In genomic region chr6:137871299-137871698, GRCh38 we compare ENCODE assay signal across 10 cellular contexts. TPM values are rescaled to one million over a fixed set of nuclear protein-coding genes. Genes with fewer than 3 reads are reported as not detected.
DNase-seq lines count a peak whose midpoint lies in the region; ATAC-seq and TF ChIP-seq lines count a peak whose summit lies in the region.
"Had no signal": no experiment of that assay in that cellular context is flagged by ENCODE, and none has a peak within 500 bp of the region (broad histone marks: within the 10 kb centered on the region; RNA-seq: fewer than 3 reads in every experiment).

No MANE protein-coding gene starts in this region.

- TF ChIP-seq EP300 in suprapubic skin (IDR thresholded peaks at IDR 0.05) = no peak

- peaks cover 0 to 21% (median 15%) of the 10 kb centered on the region in 4 donors for H3K36me3 ChIP-seq in liver (ENCODE audit: control insufficient read depth in 4 of 4, insufficient read depth in 3 of 4, low read depth in 1 of 4, low read length in 3 of 4)
- peaks cover 21% of the 10 kb centered on the region for H3K36me3 ChIP-seq in suprapubic skin

- H3K36me3 Mint-ChIP-seq in activated CD8-positive, alpha-beta memory T cell treated with anti-CD3 and anti-CD28 coated beads, Interleukin-2, amount 10 ng/mL, durations not matched to agents 7 days and 5 days = peaks cover 73% of the 10 kb centered on the region
- H3K36me3 Mint-ChIP-seq in activated naive CD8-positive, alpha-beta T cell = peaks cover 55% of the 10 kb centered on the region

- H3K27me3 ChIP-seq in liver (ENCODE audit: control insufficient read depth in 4 of 4, insufficient read depth in 4 of 4, low read length in 3 of 4) (no peaks in the 10 kb centered on the region), suprapubic skin (no peaks in the 10 kb centered on the region)

- no peak for ATAC-seq in activated CD8-positive, alpha-beta memory T cell treated with anti-CD3 and anti-CD28 coated beads, Interleukin-2, amount 10 ng/mL, durations not matched to agents 7 days and 5 days
- ATAC-seq: A549 had no signal

- H3K27me3 Mint-ChIP-seq in activated CD8-positive, alpha-beta memory T cell treated with anti-CD3 and anti-CD28 coated beads, Interleukin-2, amount 10 ng/mL, durations not matched to agents 7 days and 5 days = no peaks in the 10 kb centered on the region
- no peaks in the 10 kb centered on the region for H3K27me3 Mint-ChIP-seq in activated naive CD8-positive, alpha-beta T cell

- H3K27ac ChIP-seq in liver (ENCODE audit: low read depth in 1 of 2, low read length in 2 of 2) (peak overlapping the region in 1 of 2 donors; percentile 42), suprapubic skin (peak overlapping the region; percentile 61)

- peaks cover 62% of the 10 kb centered on the region for H3K4me1 Mint-ChIP-seq in activated CD8-positive, alpha-beta memory T cell treated with anti-CD3 and anti-CD28 coated beads, Interleukin-2, amount 10 ng/mL, durations not matched to agents 7 days and 5 days
- peaks cover 33% of the 10 kb centered on the region for H3K4me1 Mint-ChIP-seq in activated naive CD8-positive, alpha-beta T cell (ENCODE audit: low read depth)

- H3K9me3 Mint-ChIP-seq in activated CD8-positive, alpha-beta memory T cell treated with anti-CD3 and anti-CD28 coated beads, Interleukin-2, amount 10 ng/mL, durations not matched to agents 7 days and 5 days (ENCODE audit: low read depth) = no peaks in the 10 kb centered on the region
- no peaks in the 10 kb centered on the region for H3K9me3 Mint-ChIP-seq in activated naive CD8-positive, alpha-beta T cell (ENCODE audit: low read depth)

- WGBS in liver = 89% methylated on average over 10 of the region's 10 CpGs
- 66% methylated on average over 10 of the region's 10 CpGs for WGBS in suprapubic skin

- peak overlapping the region; percentile 79 for H3K4me3 Mint-ChIP-seq in activated CD8-positive, alpha-beta memory T cell treated with anti-CD3 and anti-CD28 coated beads, Interleukin-2, amount 10 ng/mL, durations not matched to agents 7 days and 5 days
- peak overlapping the region; percentile 96 for H3K4me3 Mint-ChIP-seq in activated naive CD8-positive, alpha-beta T cell

- DNase-seq in activated CD8-positive, alpha-beta memory T cell treated with anti-CD3 and anti-CD28 coated beads, Interleukin-2, amount 10 ng/mL, durations not matched to agents 7 days and 5 days = no peak
- DNase-seq in activated CD8-positive, alpha-beta memory T cell treated with anti-CD3 and anti-CD28 coated beads, Interleukin-2, amount 50 U/mL, for 4 hours = no peak
- no peak for DNase-seq in suprapubic skin (ENCODE audit: low spot score in 2 of 2)
- no peak for DNase-seq in ecto neural progenitor cell (ENCODE audit: low spot score)
- no peak for DNase-seq in NCI-H2227 treated with DMSO at 0.1 percent for 48 hours (lab: John Stamatoyannopoulos, UW)
- DNase-seq in head of caudate nucleus = no peak
- DNase-seq: NCI-H69 had no signal

- no peak for TF ChIP-seq POLR2A in suprapubic skin (IDR thresholded peaks at IDR 0.05)

- H3K4me3 ChIP-seq in liver (ENCODE audit: low read depth in 1 of 3, low read length in 3 of 3) (peak overlapping the region in 2 of 3 donors; percentile 9 to 22), suprapubic skin (peak overlapping the region; percentile 97)
- H3K4me3 ChIP-seq: A549 had no signal

- H3K4me1 ChIP-seq in liver (ENCODE audit: control insufficient read depth in 4 of 4, insufficient read depth in 4 of 4, low read length in 3 of 4) = peaks cover 9 to 63% (median 29%) of the 10 kb centered on the region in 4 donors
- peaks cover 69% of the 10 kb centered on the region for H3K4me1 ChIP-seq in suprapubic skin

- no peak for TF ChIP-seq RAD21 in liver (IDR thresholded peaks at IDR 0.05)

- H3K27ac Mint-ChIP-seq in activated CD8-positive, alpha-beta memory T cell treated with anti-CD3 and anti-CD28 coated beads, Interleukin-2, amount 10 ng/mL, durations not matched to agents 7 days and 5 days = peak overlapping the region; percentile 93
- H3K27ac Mint-ChIP-seq in activated naive CD8-positive, alpha-beta T cell = peak overlapping the region; percentile 97

- no peak for TF ChIP-seq CTCF in liver (IDR thresholded peaks at IDR 0.05; ENCODE audit: low read depth, low read length, missing input control)
- no peak for TF ChIP-seq CTCF in suprapubic skin (IDR thresholded peaks at IDR 0.05)

- H3K9me3 ChIP-seq in liver (ENCODE audit: control insufficient read depth in 4 of 4, low read length in 3 of 4) = no peaks in the 10 kb centered on the region
- no peaks in the 10 kb centered on the region for H3K9me3 ChIP-seq in suprapubic skin
- H3K9me3 ChIP-seq: A549 had no signal

- intact Hi-C loops in head of caudate nucleus (cut with DNase I) = no loop called here

- CTCF ChIA-PET in activated CD8-positive, alpha-beta memory T cell treated with anti-CD3 and anti-CD28 coated beads, Interleukin-2, amount 10 ng/mL, durations not matched to agents 7 days and 5 days (lab: Charles Lee) = interaction anchor here (0.7 to 13.4 kb wide), 31 partner anchors 11 to 238 kb away, joined by 3 to 273 read pairs (median 4); no protein-coding TSS in a partner anchor

- H3K9ac ChIP-seq in liver (ENCODE audit: low read depth in 1 of 2, low read length in 2 of 2) = peak overlapping the region in 1 of 2 donors; percentile 44

TF ChIP-seq in liver, 16 proteins besides CTCF, POLR2A, EP300 and RAD21:
- TF ChIP-seq, protein P1, sequence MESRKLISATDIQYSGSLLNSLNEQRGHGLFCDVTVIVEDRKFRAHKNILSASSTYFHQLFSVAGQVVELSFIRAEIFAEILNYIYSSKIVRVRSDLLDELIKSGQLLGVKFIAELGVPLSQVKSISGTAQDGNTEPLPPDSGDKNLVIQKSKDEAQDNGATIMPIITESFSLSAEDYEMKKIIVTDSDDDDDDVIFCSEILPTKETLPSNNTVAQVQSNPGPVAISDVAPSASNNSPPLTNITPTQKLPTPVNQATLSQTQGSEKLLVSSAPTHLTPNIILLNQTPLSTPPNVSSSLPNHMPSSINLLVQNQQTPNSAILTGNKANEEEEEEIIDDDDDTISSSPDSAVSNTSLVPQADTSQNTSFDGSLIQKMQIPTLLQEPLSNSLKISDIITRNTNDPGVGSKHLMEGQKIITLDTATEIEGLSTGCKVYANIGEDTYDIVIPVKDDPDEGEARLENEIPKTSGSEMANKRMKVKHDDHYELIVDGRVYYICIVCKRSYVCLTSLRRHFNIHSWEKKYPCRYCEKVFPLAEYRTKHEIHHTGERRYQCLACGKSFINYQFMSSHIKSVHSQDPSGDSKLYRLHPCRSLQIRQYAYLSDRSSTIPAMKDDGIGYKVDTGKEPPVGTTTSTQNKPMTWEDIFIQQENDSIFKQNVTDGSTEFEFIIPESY (IDR thresholded peaks at IDR 0.05) = no peak
- TF ChIP-seq, protein P2, sequence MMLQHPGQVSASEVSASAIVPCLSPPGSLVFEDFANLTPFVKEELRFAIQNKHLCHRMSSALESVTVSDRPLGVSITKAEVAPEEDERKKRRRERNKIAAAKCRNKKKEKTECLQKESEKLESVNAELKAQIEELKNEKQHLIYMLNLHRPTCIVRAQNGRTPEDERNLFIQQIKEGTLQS (IDR thresholded peaks at IDR 0.05) = no peak
- TF ChIP-seq REST (IDR thresholded peaks at IDR 0.05) (no peak), HNF4A (conservative IDR thresholded peaks at IDR 0.05) (no peak), RXRA (IDR thresholded peaks at IDR 0.05) (no peak), MAX (IDR thresholded peaks at IDR 0.05) (no peak), SP1 (IDR thresholded peaks at IDR 0.05) (no peak), JUND (IDR thresholded peaks at IDR 0.05) (no peak), FOXA1 (IDR thresholded peaks at IDR 0.05) (no peak), TAF1 (conservative IDR thresholded peaks at IDR 0.05) (no peak), YY1 (IDR thresholded peaks at IDR 0.05) (no peak), NR2F2 (IDR thresholded peaks at IDR 0.05) (no peak), FOXA2 (IDR thresholded peaks at IDR 0.05) (no peak), GABPA (IDR thresholded peaks at IDR 0.05 in 1 of 2, conservative IDR thresholded peaks at IDR 0.05 in 1 of 2) (no peak)

RNA-seq across cellular contexts. Expression of gene TNFAIP3, which starts 4.2 kb away (rescaled TPM):
- total RNA-seq in activated CD8-positive, alpha-beta memory T cell treated with anti-CD3 and anti-CD28 coated beads, Interleukin-2, amount 10 ng/mL, durations not matched to agents 7 days and 5 days = 100 to 1,000 TPM in 1 of 2 experiments, 10 to 100 TPM in 1; 86.7 to 225 TPM
- total RNA-seq in liver (1 to 10 TPM; 4.5 to 8.0 TPM), suprapubic skin (100 to 1,000 TPM in 3 of 4 donors, 10 to 100 TPM in 1; 64.1 to 146 (median 111) TPM)
- polyA plus RNA-seq in liver = 1 to 10 TPM; 5.4 to 7.9 TPM

Comparison
In these comparisons a context has a peak if more than half of its experiments do, and no peak if none do; other contexts are left out.
1. RNA of gene TNFAIP3, which starts 4.2 kb away (total RNA-seq): 86.7 to 225 TPM in activated CD8-positive, alpha-beta memory T cell treated with anti-CD3 and anti-CD28 coated beads, Interleukin-2, amount 10 ng/mL, durations not matched to agents 7 days and 5 days and 64.1 to 146 TPM in suprapubic skin; 4.5 to 8.0 TPM in liver; every median in the first group is over 4 times any median in the second.